In the genomic region with DNA sequence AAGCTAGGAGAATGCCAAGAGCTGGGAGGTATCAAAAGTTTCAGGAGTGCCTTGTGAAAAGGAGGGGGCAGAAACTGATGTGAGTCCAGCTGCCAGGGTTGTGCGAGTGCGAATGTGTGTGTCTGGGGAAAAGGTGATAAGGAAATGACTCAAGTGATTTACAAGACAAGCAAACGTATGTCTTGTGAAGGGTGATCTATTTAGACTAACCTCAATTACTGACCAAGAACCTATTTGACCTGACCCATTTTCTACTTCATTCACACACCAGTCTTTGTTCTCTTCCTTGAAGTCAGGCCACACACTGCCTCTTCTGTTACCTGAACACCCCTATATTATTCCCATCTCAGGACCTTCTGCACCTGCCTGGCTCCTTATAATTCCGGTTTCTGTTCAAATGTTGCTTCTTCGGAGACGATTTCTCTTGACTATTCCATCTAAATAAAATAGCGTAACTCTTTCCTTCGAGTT, we compare ENCODE assay signal across 1 cellular context.
TF ChIP-seq lines count a peak whose summit lies in the region.

No MANE protein-coding gene starts in this region.

TF ChIP-seq in IMR-90, 13 proteins besides CTCF, POLR2A, EP300 and RAD21:
- TF ChIP-seq MXI1 (IDR thresholded peaks at IDR 0.05; ENCODE audit: borderline replicate concordance, low read depth, low read length) (no peak), CEBPB (IDR thresholded peaks at IDR 0.05; ENCODE audit: low read depth, low read length) (no peak), MAZ (IDR thresholded peaks at IDR 0.05; ENCODE audit: borderline replicate concordance, low read depth, low read length) (peak; percentile 37; the same call in 1 of the 2 replicates)
